Comparison of ENCODE assay signal across 8 cellular contexts in genomic region chr1:47334765-47335435, GRCh38. TPM values are rescaled to one million over a fixed set of nuclear protein-coding genes. Genes with fewer than 3 reads are reported as not detected.
DNase-seq lines count a peak whose midpoint lies in the region; ATAC-seq and TF ChIP-seq lines count a peak whose summit lies in the region.

No MANE protein-coding gene starts in this region.

- peak overlapping the region; percentile 90 to 98 (median 93) for H3K27ac ChIP-seq in BLaER1 treated with 17β-estradiol and CSF1 and Interleukin-3, amounts not matched to agents 10 nM and 100 nM

- no peak for TF ChIP-seq CTCF in choroid plexus epithelial cell (conservative IDR thresholded peaks at IDR 0.05; ENCODE audit: low read depth, low read length)
- no peak for TF ChIP-seq CTCF in GM20000 (IDR thresholded peaks at IDR 0.05; ENCODE audit: extremely low read depth, missing control alignments)

- no peaks in the 10 kb centered on the region for H3K27me3 Mint-ChIP-seq in naive thymus-derived CD8-positive, alpha-beta T cell

- peaks cover 19 to 52% (median 46%) of the 10 kb centered on the region in 11 experiments; a peak in 20 of 22 replicates for H4K20me1 ChIP-seq in BLaER1 treated with 17β-estradiol and CSF1 and Interleukin-3, amounts not matched to agents 10 nM and 100 nM

- peaks cover 0 to 20% (median 12%) of the 10 kb centered on the region in 11 experiments; a peak in 15 of 22 replicates for H3K36me3 ChIP-seq in BLaER1 treated with 17β-estradiol and CSF1 and Interleukin-3, amounts not matched to agents 10 nM and 100 nM

- DNase-seq in Jurkat, Clone E6-1 (ENCODE audit: low read depth, low spot score) = no peak
- DNase-seq in choroid plexus epithelial cell (ENCODE audit: low read depth) (no peak), GM20000 (ENCODE audit: low spot score) (no peak), DMS 273 treated with DMSO at 0.1 percent for 48 hours (lab: John Stamatoyannopoulos, UW) (no peak), NCI-H774 (lab: John Stamatoyannopoulos, UW) (no peak)
- no peak for DNase-seq in naive thymus-derived CD8-positive, alpha-beta T cell

- peak overlapping the region; percentile 92 to 98 (median 95) for H3K9ac ChIP-seq in BLaER1 treated with 17β-estradiol and CSF1 and Interleukin-3, amounts not matched to agents 10 nM and 100 nM

- peak overlapping the region in 7 of 10 donors; percentile 88 to 95 (median 92) for H3K4me3 Mint-ChIP-seq in naive thymus-derived CD8-positive, alpha-beta T cell

- peaks cover 36 to 59% (median 47%) of the 10 kb centered on the region in 10 experiments for H3K4me1 ChIP-seq in BLaER1 treated with 17β-estradiol and CSF1 and Interleukin-3, amounts not matched to agents 10 nM and 100 nM

- H3K4me2 ChIP-seq in BLaER1 treated with 17β-estradiol and CSF1 and Interleukin-3, amounts not matched to agents 10 nM and 100 nM = peak overlapping the region; percentile 78 to 94 (median 88)

- H3K27me3 ChIP-seq in BLaER1 treated with 17β-estradiol and CSF1 and Interleukin-3, amounts not matched to agents 10 nM and 100 nM = no peaks in the 10 kb centered on the region

- H3K9me3 Mint-ChIP-seq in naive thymus-derived CD8-positive, alpha-beta T cell = no peaks in the 10 kb centered on the region

- peaks cover 2 to 28% (median 25%) of the 10 kb centered on the region in 4 donors for H3K4me1 Mint-ChIP-seq in naive thymus-derived CD8-positive, alpha-beta T cell

- POLR2A ChIA-PET in naive thymus-derived CD8-positive, alpha-beta T cell (lab: Charles Lee) = interaction anchor here (1.1 to 2.3 kb wide), 3 partner anchors 20 to 103 kb away, joined by 3 to 37 read pairs (median 8); partner anchors contain the start of genes FOXD2 and STIL

- no peaks in the 10 kb centered on the region for H3K9me3 ChIP-seq in BLaER1 treated with 17β-estradiol and CSF1 and Interleukin-3, amounts not matched to agents 10 nM and 100 nM (replicated peaks in 1 of 11)

- H3K36me3 Mint-ChIP-seq in naive thymus-derived CD8-positive, alpha-beta T cell = peaks cover 0 to 4% (median 0%) of the 10 kb centered on the region in 3 donors

- ATAC-seq in naive thymus-derived CD8-positive, alpha-beta T cell = no peak
- ATAC-seq in HG02840 (IDR thresholded peaks at IDR 0.05; ENCODE audit: low FRiP score, unreplicated experiment) = no peak

- peak overlapping the region; percentile 48 to 96 (median 92) for H3K27ac Mint-ChIP-seq in naive thymus-derived CD8-positive, alpha-beta T cell

- peak overlapping the region; percentile 74 to 94 (median 80) for H3K4me3 ChIP-seq in BLaER1 treated with 17β-estradiol and CSF1 and Interleukin-3, amounts not matched to agents 10 nM and 100 nM
- peak overlapping the region; percentile 85 for H3K4me3 ChIP-seq in Jurkat, Clone E6-1 (ENCODE audit: low read length)
- H3K4me3 ChIP-seq in choroid plexus epithelial cell (ENCODE audit: low read depth, low read length) = peak overlapping the region; percentile 95

RNA-seq across cellular contexts. Expression of gene CMPK1, which starts 1.3 kb away (rescaled TPM):
- polyA plus RNA-seq in Jurkat, Clone E6-1 (2012; ENCODE audit: insufficient read depth, insufficient read length) = 68.3 TPM
- 100 to 1,000 TPM; 115 to 116 TPM for total RNA-seq in naive thymus-derived CD8-positive, alpha-beta T cell
- polyA plus RNA-seq in naive thymus-derived CD8-positive, alpha-beta T cell = 100 to 1,000 TPM; 142 to 189 (median 153) TPM

RNA-seq across cellular contexts. Expression of gene STIL, which starts 21.0 kb away (rescaled TPM):
- 25.8 TPM for polyA plus RNA-seq in Jurkat, Clone E6-1 (2012; ENCODE audit: insufficient read depth, insufficient read length)
- 1 to 10 TPM in 1 of 2 experiments, under 1 TPM in 1; 0.85 to 1.3 TPM for total RNA-seq in naive thymus-derived CD8-positive, alpha-beta T cell
- polyA plus RNA-seq in naive thymus-derived CD8-positive, alpha-beta T cell = 1 to 10 TPM in 1 of 3 donors, under 1 TPM in 2; 0.59 to 1.2 (median 0.63) TPM
